8 cellular contexts compared by ENCODE assay signal in genomic region chr19:43619262-43620060, GRCh38.
DNase-seq lines count a peak whose midpoint lies in the region; ATAC-seq and FAIRE-seq lines count a peak whose summit lies in the region.

Gene ZNF428 (minus strand): TSS chr19:43619629. CDS start chr19:43614304, 5,325 bp downstream.

- DNase-seq in AG08396 (ENCODE audit: low spot score) = peak; percentile 97
- peak; percentile 83 for DNase-seq in NCI-H226
- DNase-seq in central memory CD8-positive, alpha-beta T cell (ENCODE audit: low spot score in 2 of 2) = peak; percentile 67 to 71
- peak; percentile 75 to 85 for DNase-seq in stimulated activated CD4-positive, alpha-beta T cell treated with anti-CD3 and anti-CD28 coated beads, Interleukin-12 subunit alpha, Interleukin-12 subunit beta, amount 100 ng/mL, for 24 hours (ENCODE audit: low read depth in 2 of 2)

- peaks cover 41% of the 10 kb centered on the region for H3K4me1 Mint-ChIP-seq in central memory CD8-positive, alpha-beta T cell

- H3K9me3 Mint-ChIP-seq in central memory CD8-positive, alpha-beta T cell = no peaks in the 10 kb centered on the region

- no peaks in the 10 kb centered on the region for H3K27me3 Mint-ChIP-seq in central memory CD8-positive, alpha-beta T cell

- H3K36me3 Mint-ChIP-seq in central memory CD8-positive, alpha-beta T cell (ENCODE audit: insufficient read depth) = peaks cover 9% of the 10 kb centered on the region

- ATAC-seq in GM18907 (IDR thresholded peaks at IDR 0.05; ENCODE audit: unreplicated experiment) = peak; percentile 76
- ATAC-seq in HG03139 (IDR thresholded peaks at IDR 0.05; ENCODE audit: unreplicated experiment) = peak; percentile 51
- peak; percentile 89 to 94 for ATAC-seq in activated CD4-positive, CD25-positive, alpha-beta regulatory T cell treated with anti-CD3 and anti-CD28 coated beads, Interleukin-2, amount 50 U/mL, for 24 hours
- peak; percentile 93 for ATAC-seq in central memory CD8-positive, alpha-beta T cell (replicated peaks; ENCODE audit: extremely low read depth, poor library complexity, severe bottlenecking)

- H3K27ac Mint-ChIP-seq in central memory CD8-positive, alpha-beta T cell (ENCODE audit: low read depth) = peak within 1 kb of the TSS; percentile 92

- peak within 1 kb of the TSS; percentile 98 for H3K4me3 Mint-ChIP-seq in central memory CD8-positive, alpha-beta T cell

- FAIRE-seq in islet of Langerhans (lab: Jason Lieb, UNC) = peak; percentile 17

Comparison
In these comparisons a context has a peak if more than half of its experiments do, and no peak if none do; other contexts are left out.
1. Peak in every context shown above with its lines: DNase-seq and ATAC-seq.